3 cellular contexts compared by ENCODE assay signal in the genomic region with DNA sequence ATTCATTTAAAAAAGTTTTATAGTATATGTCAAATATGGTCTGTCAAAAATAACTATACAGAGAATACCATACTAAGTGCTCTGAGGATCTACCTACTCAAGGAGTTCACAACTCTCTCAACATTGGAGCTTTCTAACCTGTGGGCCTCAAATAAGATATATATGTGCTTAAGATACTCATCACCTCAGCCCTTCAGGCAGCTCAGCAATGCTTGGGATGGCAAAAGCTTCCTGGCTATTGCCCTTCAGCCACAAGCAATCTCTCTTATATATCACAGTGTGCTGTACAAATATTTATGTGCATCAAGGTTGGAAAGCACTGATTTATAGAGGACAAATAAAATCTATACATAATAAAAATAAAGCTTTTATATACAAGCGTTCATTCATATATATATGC.
"Had no signal": no experiment of that assay in that cellular context is flagged by ENCODE, and none has a peak within 500 bp of the region (broad histone marks: within the 10 kb centered on the region; RNA-seq: fewer than 3 reads in every experiment).

No MANE protein-coding gene starts in this region.

- H3K4me3 ChIP-seq: GM12878 had no signal

- DNase-seq: GDM1, GF-D8 had no signal
